In the genomic region with DNA sequence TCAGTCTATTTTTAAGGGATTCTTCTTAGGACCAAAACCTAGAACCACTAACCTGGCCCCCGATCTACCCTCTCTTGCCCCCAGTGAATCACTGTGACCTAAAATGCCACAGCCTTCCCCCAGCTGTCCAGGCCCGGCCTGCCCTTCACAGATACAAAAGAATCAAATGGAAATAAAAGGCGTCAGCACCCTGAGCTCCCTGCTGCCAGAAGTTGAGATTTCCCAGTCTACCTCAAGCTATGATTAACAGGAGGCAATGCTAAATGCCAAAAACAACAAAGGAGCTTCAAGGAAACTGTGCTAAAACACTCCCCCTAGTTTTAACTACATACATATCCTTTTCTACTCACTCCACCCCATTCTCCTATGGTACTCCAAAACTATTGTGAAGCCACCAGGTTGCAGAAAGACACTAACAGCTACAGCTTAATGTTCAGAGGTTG, we compare ENCODE assay signal across 11 cellular contexts.
A peak's percentile ranks its signal among the peaks of the same experiment; 100 is the strongest.
DNase-seq lines count a peak whose midpoint lies in the region; ATAC-seq and TF ChIP-seq lines count a peak whose summit lies in the region.
"Had no signal": no experiment of that assay in that cellular context is flagged by ENCODE, and none has a peak within 500 bp of the region (broad histone marks: within the 10 kb centered on the region; RNA-seq: fewer than 3 reads in every experiment).

No MANE protein-coding gene starts in this region.

- no peaks in the 10 kb centered on the region for H3K27me3 Mint-ChIP-seq in Calu3 (ENCODE audit: unreplicated experiment)

- ATAC-seq in sciatic nerve: peak; percentile 66

- peaks cover 10% of the 10 kb centered on the region for H3K4me1 Mint-ChIP-seq in Calu3 (ENCODE audit: low read depth, unreplicated experiment)

- H3K27ac Mint-ChIP-seq in Calu3 (ENCODE audit: unreplicated experiment): no peak overlapping the region
- H3K27ac Mint-ChIP-seq: T-helper 2 cell treated with Interferon-gamma antibody and Interleukin-4, amounts not matched to agents 5 μg/mL and 100 μg/mL, for 36 hours had no signal

- DNase-seq in H4 (ENCODE audit: low spot score) (peak; percentile 39), amniotic stem cell (lab: John Stamatoyannopoulos, UW) (peak; percentile 15), iris pigment epithelial cell (ENCODE audit: low read depth) (peak; percentile 92), sciatic nerve (ENCODE audit: low spot score) (no peak), UCSD-AML1 (lab: John Stamatoyannopoulos, UW; ENCODE audit: unreplicated experiment) (no peak), SHP77 (lab: John Stamatoyannopoulos, UW) (no peak), Calu3 (no peak)
- DNase-seq in activated CD4-positive, alpha-beta T cell treated with anti-CD3 and anti-CD28 coated beads for 48 hours: no peak
- DNase-seq: activated gamma-delta T cell, DMS79 treated with DMSO at 0.1 percent for 48 hours had no signal

- H3K9me3 Mint-ChIP-seq in Calu3 (ENCODE audit: low read depth, unreplicated experiment): no peaks in the 10 kb centered on the region
- H3K9me3 Mint-ChIP-seq: T-helper 2 cell treated with Interferon-gamma antibody and Interleukin-4, amounts not matched to agents 5 μg/mL and 100 μg/mL, for 36 hours had no signal

- no peak for TF ChIP-seq CTCF in Calu3 (IDR thresholded peaks at IDR 0.05; ENCODE audit: unreplicated experiment)

- CTCF ChIA-PET in Calu3 (lab: Charles Lee): no interaction called here

- intact Hi-C loops in sciatic nerve (cut with DNase I) (no loop called here), Calu3 (cut with micrococcal nuclease; ENCODE audit: unreplicated experiment) (no loop called here)

- no peaks in the 10 kb centered on the region for H3K36me3 Mint-ChIP-seq in Calu3 (ENCODE audit: insufficient read depth, unreplicated experiment)

- no peak overlapping the region for H3K4me3 Mint-ChIP-seq in Calu3 (ENCODE audit: low read depth, unreplicated experiment)
- H3K4me3 Mint-ChIP-seq: T-helper 2 cell treated with Interferon-gamma antibody and Interleukin-4, amounts not matched to agents 5 μg/mL and 100 μg/mL, for 36 hours had no signal

- BruUV-seq in Calu3 (replicated peaks; lab: Mats Ljungman, UMichigan): no TSS peak

Comparison
In these comparisons a context has a peak if more than half of its experiments do, and no peak if none do; other contexts are left out.
1. DNase-seq: peak in H4 (single experiment), amniotic stem cell (single experiment) and iris pigment epithelial cell (single experiment); none in sciatic nerve (single experiment), UCSD-AML1 (single experiment), SHP77 (0 of 2), activated CD4-positive, alpha-beta T cell treated with anti-CD3 and anti-CD28 coated beads for 48 hours (single experiment) and Calu3 (single experiment).